3 cellular contexts compared by ENCODE assay signal in the genomic region with DNA sequence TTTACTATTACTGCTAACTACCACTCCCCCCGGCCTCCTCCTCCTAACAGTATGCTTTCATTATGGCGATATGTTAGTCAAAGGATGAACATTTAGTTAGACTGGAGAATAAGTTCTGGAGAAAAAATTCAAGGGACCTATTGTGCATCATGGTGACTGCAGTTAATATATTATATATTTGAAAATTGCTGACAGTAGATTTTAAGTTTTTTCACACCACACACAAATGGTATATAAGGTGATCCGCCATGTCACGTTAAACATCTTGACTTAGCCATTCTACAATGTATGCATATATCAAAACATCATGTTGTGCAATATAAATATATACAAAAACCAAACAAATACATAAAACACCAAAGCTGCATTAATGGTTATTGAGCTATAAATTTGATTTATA.
A peak's percentile ranks its signal among the peaks of the same experiment; 100 is the strongest.
TF ChIP-seq lines count a peak whose summit lies in the region.

No MANE protein-coding gene starts in this region.

TF ChIP-seq in HepG2, 621 proteins besides CTCF, POLR2A, EP300 and RAD21 (continues in another document):
- TF ChIP-seq, protein P1, sequence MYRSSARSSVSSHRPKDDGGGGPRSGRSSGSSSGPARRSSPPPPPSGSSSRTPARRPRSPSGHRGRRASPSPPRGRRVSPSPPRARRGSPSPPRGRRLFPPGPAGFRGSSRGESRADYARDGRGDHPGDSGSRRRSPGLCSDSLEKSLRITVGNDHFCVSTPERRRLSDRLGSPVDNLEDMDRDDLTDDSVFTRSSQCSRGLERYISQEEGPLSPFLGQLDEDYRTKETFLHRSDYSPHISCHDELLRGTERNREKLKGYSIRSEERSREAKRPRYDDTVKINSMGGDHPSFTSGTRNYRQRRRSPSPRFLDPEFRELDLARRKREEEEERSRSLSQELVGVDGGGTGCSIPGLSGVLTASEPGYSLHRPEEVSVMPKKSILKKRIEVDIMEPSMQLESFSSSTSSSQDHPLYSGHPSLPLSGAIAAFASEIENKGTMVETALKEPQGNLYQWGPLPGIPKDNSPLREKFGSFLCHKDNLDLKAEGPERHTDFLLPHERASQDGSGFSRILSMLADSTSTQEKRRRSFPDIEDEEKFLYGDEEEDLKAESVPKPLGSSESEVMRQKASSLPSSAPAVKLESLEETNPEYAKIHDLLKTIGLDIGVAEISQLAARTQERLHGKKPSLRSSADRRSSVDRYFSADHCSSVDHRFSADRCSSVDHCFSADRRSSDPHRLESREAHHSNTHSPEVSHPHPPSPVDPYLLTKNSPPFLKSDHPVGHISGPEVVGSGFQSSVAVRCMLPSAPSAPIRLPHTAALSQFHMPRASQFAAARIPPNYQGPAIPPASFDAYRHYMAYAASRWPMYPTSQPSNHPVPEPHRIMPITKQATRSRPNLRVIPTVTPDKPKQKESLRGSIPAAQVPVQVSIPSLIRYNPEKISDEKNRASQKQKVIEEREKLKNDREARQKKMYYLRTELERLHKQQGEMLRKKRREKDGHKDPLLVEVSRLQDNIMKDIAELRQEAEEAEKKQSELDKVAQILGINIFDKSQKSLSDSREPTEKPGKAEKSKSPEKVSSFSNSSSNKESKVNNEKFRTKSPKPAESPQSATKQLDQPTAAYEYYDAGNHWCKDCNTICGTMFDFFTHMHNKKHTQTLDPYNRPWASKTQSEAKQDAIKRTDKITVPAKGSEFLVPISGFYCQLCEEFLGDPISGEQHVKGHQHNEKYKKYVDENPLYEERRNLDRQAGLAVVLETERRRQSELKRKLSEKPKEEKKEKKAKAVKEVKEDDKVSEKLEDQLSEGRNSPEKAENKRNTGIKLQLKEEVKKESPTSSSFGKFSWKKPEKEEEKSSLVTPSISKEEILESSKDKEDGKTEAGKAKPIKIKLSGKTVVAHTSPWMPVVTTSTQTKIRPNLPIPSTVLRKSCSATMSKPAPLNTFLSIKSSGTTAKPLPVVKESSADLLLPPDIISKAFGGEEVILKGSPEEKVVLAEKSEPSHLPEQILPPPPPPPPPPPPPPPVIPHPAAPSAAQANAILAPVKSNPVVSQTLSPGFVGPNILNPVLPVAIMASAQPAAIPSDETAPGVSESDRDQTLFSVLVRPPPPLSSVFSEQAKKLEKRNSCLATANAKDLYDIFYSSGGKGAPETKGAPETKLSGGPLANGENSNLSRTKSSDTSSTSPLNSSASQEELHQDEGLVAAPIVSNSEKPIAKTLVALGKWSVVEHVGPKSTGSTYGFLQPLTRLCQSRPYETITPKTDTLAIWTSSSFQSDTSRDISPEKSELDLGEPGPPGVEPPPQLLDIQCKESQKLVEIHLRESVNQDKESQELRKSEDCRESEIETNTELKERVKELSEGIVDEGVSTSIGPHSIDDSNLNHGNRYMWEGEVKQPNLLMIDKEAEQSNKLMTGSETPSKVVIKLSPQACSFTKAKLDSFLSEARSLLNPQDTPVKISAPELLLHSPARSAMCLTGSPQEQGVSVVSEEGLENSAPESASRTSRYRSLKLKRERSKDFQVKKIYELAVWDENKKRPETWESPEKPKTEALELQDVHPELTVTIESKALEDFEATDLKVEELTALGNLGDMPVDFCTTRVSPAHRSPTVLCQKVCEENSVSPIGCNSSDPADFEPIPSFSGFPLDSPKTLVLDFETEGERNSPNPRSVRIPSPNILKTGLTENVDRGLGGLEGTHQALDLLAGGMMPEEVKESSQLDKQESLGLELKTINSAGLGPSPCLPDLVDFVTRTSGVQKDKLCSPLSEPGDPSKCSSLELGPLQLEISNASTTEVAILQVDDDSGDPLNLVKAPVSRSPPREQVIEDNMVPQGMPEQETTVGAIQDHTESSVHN (CRISPR knock-in tag; IDR thresholded peaks at IDR 0.05) = no peak
- TF ChIP-seq, protein P2, sequence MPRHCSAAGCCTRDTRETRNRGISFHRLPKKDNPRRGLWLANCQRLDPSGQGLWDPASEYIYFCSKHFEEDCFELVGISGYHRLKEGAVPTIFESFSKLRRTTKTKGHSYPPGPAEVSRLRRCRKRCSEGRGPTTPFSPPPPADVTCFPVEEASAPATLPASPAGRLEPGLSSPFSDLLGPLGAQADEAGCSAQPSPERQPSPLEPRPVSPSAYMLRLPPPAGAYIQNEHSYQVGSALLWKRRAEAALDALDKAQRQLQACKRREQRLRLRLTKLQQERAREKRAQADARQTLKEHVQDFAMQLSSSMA (CRISPR knock-in tag; IDR thresholded peaks at IDR 0.05) = no peak
- TF ChIP-seq MAFF (IDR thresholded peaks at IDR 0.05; ENCODE audit: low read depth, low read length) (peak; percentile 47), HNRNPUL1 (IDR thresholded peaks at IDR 0.05; ENCODE audit: low read depth, low read length) (no peak), HHEX (CRISPR knock-in tag; IDR thresholded peaks at IDR 0.05) (no peak), U2AF1 (optimal IDR thresholded peaks at IDR 0.05; ENCODE audit: low read depth, low read length) (no peak), HOXA9 (CRISPR knock-in tag; IDR thresholded peaks at IDR 0.05; ENCODE audit: borderline replicate concordance) (no peak)

TF ChIP-seq in A549, 52 proteins besides CTCF, POLR2A, EP300 and RAD21:
- TF ChIP-seq MAFK (IDR thresholded peaks at IDR 0.05; ENCODE audit: partially characterized antibody) (peak; percentile 23), CBX8 (IDR thresholded peaks at IDR 0.05) (no peak)

TF ChIP-seq in IMR-90, 13 proteins besides CTCF, POLR2A, EP300 and RAD21:
- TF ChIP-seq, protein P3, sequence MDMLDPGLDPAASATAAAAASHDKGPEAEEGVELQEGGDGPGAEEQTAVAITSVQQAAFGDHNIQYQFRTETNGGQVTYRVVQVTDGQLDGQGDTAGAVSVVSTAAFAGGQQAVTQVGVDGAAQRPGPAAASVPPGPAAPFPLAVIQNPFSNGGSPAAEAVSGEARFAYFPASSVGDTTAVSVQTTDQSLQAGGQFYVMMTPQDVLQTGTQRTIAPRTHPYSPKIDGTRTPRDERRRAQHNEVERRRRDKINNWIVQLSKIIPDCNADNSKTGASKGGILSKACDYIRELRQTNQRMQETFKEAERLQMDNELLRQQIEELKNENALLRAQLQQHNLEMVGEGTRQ (IDR thresholded peaks at IDR 0.05; ENCODE audit: low read depth, low read length) = no peak
- peak; percentile 50; the same call in 1 of the 2 replicates for TF ChIP-seq MAFK (IDR thresholded peaks at IDR 0.05; ENCODE audit: low read depth, low read length)
TF ChIP-seq in IMR-90: peak in this region for 1.
